25 cellular contexts compared by ENCODE assay signal in genomic region chr6:45200510-45200909, GRCh38.
"Had no signal": no experiment of that assay in that cellular context is flagged by ENCODE, and none has a peak within 500 bp of the region (broad histone marks: within the 10 kb centered on the region; RNA-seq: fewer than 3 reads in every experiment).

No MANE protein-coding gene starts in this region.

- H3K27me3 ChIP-seq: ascending aorta, cardiac muscle cell, dorsolateral prefrontal cortex, ovary, stomach, thyroid gland, upper lobe of left lung, vagina had no signal

- H3K27ac ChIP-seq: ascending aorta, cardiac muscle cell, coronary artery, dorsolateral prefrontal cortex, ovary, stomach, thyroid gland, upper lobe of left lung, vagina had no signal

- ATAC-seq: naive thymus-derived CD4-positive, alpha-beta T cell; stimulated activated naive B cell treated with anti-CD40 and anti-IgM and Interleukin-4, amounts not matched to agents 10 μg/mL and 1 μg/mL and 100 μg/mL, for 72 hours; WTC11 had no signal

- H3K4me1 ChIP-seq: ascending aorta, stomach, thyroid gland, upper lobe of left lung, vagina had no signal

- H3K9me3 ChIP-seq: ascending aorta, ovary, stomach, thyroid gland, upper lobe of left lung, vagina had no signal

- H3K36me3 ChIP-seq: ascending aorta, cardiac muscle cell, ovary, stomach, thyroid gland, upper lobe of left lung, vagina had no signal

- DNase-seq: activated CD4-positive, alpha-beta memory T cell treated with anti-CD3 and anti-CD28 coated beads, Interleukin-2, amount 10 ng/mL, durations not matched to agents 7 days and 5 days; activated CD4-positive, alpha-beta T cell treated with anti-CD3 and anti-CD28 coated beads for 1 hour; activated CD4-positive, alpha-beta T cell treated with anti-CD3 and anti-CD28 coated beads, Interleukin-2, amount 10 ng/mL, durations not matched to agents 7 days and 5 days; activated CD8-positive, alpha-beta memory T cell treated with anti-CD3 and anti-CD28 coated beads, Interleukin-2, amount 50 U/mL, for 48 hours; activated gamma-delta T cell; activated naive CD4-positive, alpha-beta T cell treated with anti-CD3 and anti-CD28 coated beads, Interleukin-2, amount 10 ng/mL, durations not matched to agents 7 days and 5 days; activated naive CD8-positive, alpha-beta T cell treated with anti-CD3 and anti-CD28 coated beads, Interleukin-2, amount 10 ng/mL, durations not matched to agents 7 days and 5 days; activated T-cell treated with anti-CD3 and anti-CD28 coated beads, Interleukin-2, amount 50 U/mL, for 24 hours; dorsolateral prefrontal cortex; effector memory CD4-positive, alpha-beta T cell; islet precursor cell; naive thymus-derived CD4-positive, alpha-beta T cell; ovary; retina; stimulated activated CD4-positive, alpha-beta T cell treated with anti-CD3 and anti-CD28 coated beads, Interleukin-15, amount 100 ng/mL, for 24 hours; stimulated activated CD4-positive, alpha-beta T cell treated with anti-CD3 and anti-CD28 coated beads, Interleukin-2, amount 100 ng/mL, for 24 hours; stimulated activated naive B cell treated with anti-CD40 and anti-IgM and Interleukin-4, amounts not matched to agents 10 μg/mL and 1 μg/mL and 100 μg/mL, for 72 hours; stomach; thyroid gland; upper lobe of left lung had no signal

- H3K4me3 ChIP-seq: ascending aorta, cardiac muscle cell, coronary artery, dorsolateral prefrontal cortex, ovary, stomach, thyroid gland, upper lobe of left lung, vagina had no signal
